15 cellular contexts compared by ENCODE assay signal in the genomic region with DNA sequence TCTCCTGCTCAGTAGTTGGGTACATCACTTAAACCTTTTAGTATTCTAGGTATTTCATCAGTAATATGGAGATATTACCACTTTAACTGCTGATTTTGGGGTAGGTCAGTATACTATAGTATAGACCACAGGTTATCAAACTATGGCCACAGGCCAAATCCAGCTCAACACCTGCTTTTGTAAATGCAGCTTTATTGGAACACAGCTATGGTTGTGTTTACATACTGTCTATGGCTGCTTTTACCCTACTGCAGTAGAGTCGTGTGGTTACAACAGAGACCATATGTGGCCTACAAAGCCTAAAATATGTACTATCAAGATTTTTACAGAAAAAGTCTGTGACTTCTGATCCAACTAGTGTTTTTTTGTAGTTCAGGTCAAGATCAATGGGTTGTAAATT. TPM values are rescaled to one million over a fixed set of nuclear protein-coding genes. Genes with fewer than 3 reads are reported as not detected.
A peak's percentile ranks its signal among the peaks of the same experiment; 100 is the strongest.
DNase-seq lines count a peak whose midpoint lies in the region; ATAC-seq and TF ChIP-seq lines count a peak whose summit lies in the region.
"Had no signal": no experiment of that assay in that cellular context is flagged by ENCODE, and none has a peak within 500 bp of the region (broad histone marks: within the 10 kb centered on the region; RNA-seq: fewer than 3 reads in every experiment).

No MANE protein-coding gene starts in this region.

- H3K9me3 ChIP-seq in SK-N-SH = no peaks in the 10 kb centered on the region
- H3K9me3 ChIP-seq: HAP-1 had no signal

- H3K9ac ChIP-seq in SK-N-SH = no peak overlapping the region
- H3K9ac ChIP-seq: KMS-11 had no signal

- TF ChIP-seq RAD21 in SK-N-SH (IDR thresholded peaks at IDR 0.05; ENCODE audit: low read length) = no peak

- no peak overlapping the region for H3K4me3 ChIP-seq in SK-N-SH (ENCODE audit: low read depth in 2 of 2, low read length in 1 of 2)
- H3K4me3 ChIP-seq: GM12878, HAP-1 had no signal

- peaks cover 30% of the 10 kb centered on the region for H3K36me3 Mint-ChIP-seq in activated T-helper 2 cell treated with anti-CD3 and anti-CD28 coated beads, Interferon-gamma antibody, Interleukin-2, Interleukin-4, amounts not matched to agents 10 μg/mL and 5 μg/mL and 100 μg/mL, durations not matched to agents 14 hours and 24 hours and 36 hours (ENCODE audit: low read depth)

- H3K9me3 Mint-ChIP-seq in activated T-helper 2 cell treated with anti-CD3 and anti-CD28 coated beads, Interferon-gamma antibody, Interleukin-2, Interleukin-4, amounts not matched to agents 10 μg/mL and 5 μg/mL and 100 μg/mL, durations not matched to agents 14 hours and 24 hours and 36 hours = no peaks in the 10 kb centered on the region
- H3K9me3 Mint-ChIP-seq: CD4-positive, alpha-beta T cell had no signal

- H3K9me2 ChIP-seq in SK-N-SH = no peaks in the 10 kb centered on the region; the same call in 1 of the 2 replicates

- H3K4me1 ChIP-seq in SK-N-SH (ENCODE audit: control insufficient read depth in 1 of 2, insufficient read depth in 2 of 2, low read depth in 1 of 2, low read length in 1 of 2) = no peaks in the 10 kb centered on the region; a peak in 1 of 4 replicates
- H3K4me1 ChIP-seq: HAP-1 had no signal

- no peaks in the 10 kb centered on the region for H3F3A ChIP-seq in SK-N-SH (replicated peaks; ENCODE audit: insufficient read depth)

- H3K27me3 ChIP-seq in SK-N-SH (ENCODE audit: insufficient read depth) = no peaks in the 10 kb centered on the region

- no peak overlapping the region for H2AFZ ChIP-seq in SK-N-SH (ENCODE audit: low read depth)

- intact Hi-C loops in activated T-helper 2 cell treated with anti-CD3 and anti-CD28 coated beads, Interferon-gamma antibody, Interleukin-2, Interleukin-4, amounts not matched to agents 10 μg/mL and 5 μg/mL and 100 μg/mL, durations not matched to agents 14 hours and 24 hours and 36 hours (cut with micrococcal nuclease) = loop anchor here (5.0 kb wide), 1 partner anchor 48 kb away; no protein-coding TSS in a partner anchor

- 92% methylated on average over 1 of the region's 1 CpG for WGBS in SK-N-SH (ENCODE audit: low lambda C conversion rate)

- no peaks in the 10 kb centered on the region for H4K20me1 ChIP-seq in SK-N-SH (ENCODE audit: insufficient read depth)

- no peak overlapping the region for H3K4me3 Mint-ChIP-seq in activated T-helper 2 cell treated with anti-CD3 and anti-CD28 coated beads, Interferon-gamma antibody, Interleukin-2, Interleukin-4, amounts not matched to agents 10 μg/mL and 5 μg/mL and 100 μg/mL, durations not matched to agents 14 hours and 24 hours and 36 hours (ENCODE audit: low read depth)
- H3K4me3 Mint-ChIP-seq: B cell; CD4-positive, alpha-beta T cell had no signal

- POLR2A ChIA-PET in SK-N-SH (lab: Yijun Ruan, JAX) = no interaction called here

- no peak for ATAC-seq in GM21723 (IDR thresholded peaks at IDR 0.05; ENCODE audit: unreplicated experiment)
- ATAC-seq: GM12878, HepG2 had no signal

- CTCF ChIA-PET in SK-N-SH (lab: Yijun Ruan, JAX) = interaction anchor here (1.4 kb wide), 1 partner anchor 47 kb away, joined by 3 read pairs; no protein-coding TSS in a partner anchor

- H3K4me1 Mint-ChIP-seq in activated T-helper 2 cell treated with anti-CD3 and anti-CD28 coated beads, Interferon-gamma antibody, Interleukin-2, Interleukin-4, amounts not matched to agents 10 μg/mL and 5 μg/mL and 100 μg/mL, durations not matched to agents 14 hours and 24 hours and 36 hours (ENCODE audit: low read depth) = peaks cover 1% of the 10 kb centered on the region
- H3K4me1 Mint-ChIP-seq: B cell had no signal

- DNase-seq in NCI-H1092 treated with DMSO at 0.1 percent for 48 hours (lab: John Stamatoyannopoulos, UW) (peak; percentile 2), NCI-H1092 (lab: John Stamatoyannopoulos, UW) (no peak), NCI-H1105 (lab: John Stamatoyannopoulos, UW) (peak; percentile 25), NCI-H2081 treated with DMSO at 0.1 percent for 48 hours (lab: John Stamatoyannopoulos, UW) (peak; percentile 15), SK-N-SH (no peak)
- DNase-seq in activated T-helper 2 cell treated with anti-CD3 and anti-CD28 coated beads, Interferon-gamma antibody, Interleukin-2, Interleukin-4, amounts not matched to agents 10 μg/mL and 5 μg/mL and 100 μg/mL, durations not matched to agents 14 hours and 24 hours and 36 hours (ENCODE audit: low spot score) = no peak
- DNase-seq: ACHN; C1 segment of cervical spinal cord; CD4-positive, alpha-beta T cell had no signal

- TF ChIP-seq CTCF in SK-N-SH (IDR thresholded peaks at IDR 0.05) = no peak

- no peaks in the 10 kb centered on the region for H3K79me2 ChIP-seq in SK-N-SH (ENCODE audit: insufficient read depth)

- H3K27ac Mint-ChIP-seq in activated T-helper 2 cell treated with anti-CD3 and anti-CD28 coated beads, Interferon-gamma antibody, Interleukin-2, Interleukin-4, amounts not matched to agents 10 μg/mL and 5 μg/mL and 100 μg/mL, durations not matched to agents 14 hours and 24 hours and 36 hours = no peak overlapping the region
- H3K27ac Mint-ChIP-seq: B cell; CD4-positive, alpha-beta T cell had no signal

- no peak overlapping the region for H3K27ac ChIP-seq in SK-N-SH (ENCODE audit: low read depth in 2 of 2, low read length in 1 of 2)
- H3K27ac ChIP-seq: KMS-11 had no signal

- TF ChIP-seq EP300 in SK-N-SH (IDR thresholded peaks at IDR 0.05; ENCODE audit: borderline replicate concordance in 1 of 2, low read depth in 1 of 2, low read length in 1 of 2) = no peak

- H3K4me2 ChIP-seq in SK-N-SH = no peak overlapping the region
- H3K4me2 ChIP-seq: KMS-11 had no signal

- peaks cover 42 to 47% of the 10 kb centered on the region in 2 experiments for H3K36me3 ChIP-seq in SK-N-SH (replicated peaks in 1 of 2; ENCODE audit: control insufficient read depth in 1 of 2, insufficient read depth in 2 of 2, low read length in 1 of 2)
- H3K36me3 ChIP-seq: HAP-1 had no signal

- no peaks in the 10 kb centered on the region for H3K27me3 Mint-ChIP-seq in activated T-helper 2 cell treated with anti-CD3 and anti-CD28 coated beads, Interferon-gamma antibody, Interleukin-2, Interleukin-4, amounts not matched to agents 10 μg/mL and 5 μg/mL and 100 μg/mL, durations not matched to agents 14 hours and 24 hours and 36 hours (ENCODE audit: low read depth)
- H3K27me3 Mint-ChIP-seq: B cell; CD4-positive, alpha-beta T cell had no signal

TF ChIP-seq in SK-N-SH, 30 proteins besides CTCF, POLR2A, EP300 and RAD21:
- TF ChIP-seq JUND (IDR thresholded peaks at IDR 0.05) = no peak
- TF ChIP-seq SIN3A (IDR thresholded peaks at IDR 0.05; ENCODE audit: borderline replicate concordance, low read depth, low read length) = no peak
- TF ChIP-seq NFIC (IDR thresholded peaks at IDR 0.05; ENCODE audit: borderline replicate concordance) = no peak

RNA-seq across cellular contexts. Expression of a gene that starts 10.3 kb away (rescaled TPM):
- total RNA-seq in activated T-helper 2 cell treated with anti-CD3 and anti-CD28 coated beads, Interferon-gamma antibody, Interleukin-2, Interleukin-4, amounts not matched to agents 10 μg/mL and 5 μg/mL and 100 μg/mL, durations not matched to agents 14 hours and 24 hours and 36 hours = 32.4 and 42.2 TPM in 2 replicates
- polyA plus RNA-seq in SK-N-SH (2012; rRNA removed) = 13.1 and 16.9 TPM in 2 replicates
- 14.8 and 15.9 TPM in 2 replicates for polyA plus RNA-seq in SK-N-SH (2012; cell fraction: cytosol; rRNA removed)
- polyA plus RNA-seq in SK-N-SH (2012; cell fraction: nucleus; rRNA removed) = 7.9 and 16.7 TPM in 2 replicates

Comparison
In these comparisons a context has a peak if more than half of its experiments do, and no peak if none do; other contexts are left out.
1. DNase-seq: peak in NCI-H1092 treated with DMSO at 0.1 percent for 48 hours (single experiment), NCI-H1105 (single experiment) and NCI-H2081 treated with DMSO at 0.1 percent for 48 hours (single experiment); none in NCI-H1092 (single experiment), activated T-helper 2 cell treated with anti-CD3 and anti-CD28 coated beads, Interferon-gamma antibody, Interleukin-2, Interleukin-4, amounts not matched to agents 10 μg/mL and 5 μg/mL and 100 μg/mL, durations not matched to agents 14 hours and 24 hours and 36 hours (single experiment) and SK-N-SH (single experiment).